Comparison of ENCODE assay signal across 12 cellular contexts in genomic region chr20:10708342-10709185, GRCh38. TPM values are rescaled to one million over a fixed set of nuclear protein-coding genes. Genes with fewer than 3 reads are reported as not detected.
DNase-seq lines count a peak whose midpoint lies in the region; ATAC-seq and TF ChIP-seq lines count a peak whose summit lies in the region.
"Had no signal": no experiment of that assay in that cellular context is flagged by ENCODE, and none has a peak within 500 bp of the region (broad histone marks: within the 10 kb centered on the region; RNA-seq: fewer than 3 reads in every experiment).

No MANE protein-coding gene starts in this region.

- no peak for TF ChIP-seq RAD21 in SK-N-SH (IDR thresholded peaks at IDR 0.05; ENCODE audit: low read length)

- DNase-seq in EH (ENCODE audit: low read depth) (peak; percentile 85), SK-N-SH (no peak), fibroblast of peridontal ligament (ENCODE audit: extremely low read depth) (peak; percentile 93), osteoblast (ENCODE audit: insufficient read length, low spot score, missing footprints) (peak; percentile 81), HUDEP-2 (lab: John Stamatoyannopoulos, UW; ENCODE audit: unreplicated experiment in 76 of 76) (no peak), GDM1 (lab: John Stamatoyannopoulos, UW) (no peak), NCI-H2107 treated with DMSO at 0.1 percent for 48 hours (lab: John Stamatoyannopoulos, UW; ENCODE audit: unreplicated experiment) (no peak)
- DNase-seq: activated T-cell treated with anti-CD3 and anti-CD28 coated beads, Interleukin-2, amount 50 U/mL, for 72 hours; heart right ventricle; stimulated activated naive CD4-positive, alpha-beta T cell had no signal

- H3K9me3 ChIP-seq in SK-N-SH (no peaks in the 10 kb centered on the region), osteoblast (ENCODE audit: low read depth, low read length) (no peaks in the 10 kb centered on the region)
- H3K9me3 ChIP-seq: heart right ventricle had no signal

- WGBS in SK-N-SH (ENCODE audit: low lambda C conversion rate): 70% methylated on average over 7 of the region's 7 CpGs

- H3K4me3 ChIP-seq in SK-N-SH (ENCODE audit: low read depth in 2 of 2, low read length in 1 of 2) (no peak overlapping the region), osteoblast (ENCODE audit: insufficient read depth, low read length) (no peak overlapping the region)
- H3K4me3 ChIP-seq: GM12878, heart right ventricle had no signal

- H3K4me2 ChIP-seq in SK-N-SH (no peak overlapping the region; the same call in 1 of the 2 replicates), osteoblast (ENCODE audit: insufficient read depth, low read length) (peak overlapping the region; percentile 56)

- no peaks in the 10 kb centered on the region for H3F3A ChIP-seq in SK-N-SH (replicated peaks; ENCODE audit: insufficient read depth)

- ATAC-seq in GM18520 (IDR thresholded peaks at IDR 0.05; ENCODE audit: unreplicated experiment): no peak
- ATAC-seq: activated T-cell treated with anti-CD3 and anti-CD28 coated beads, Interleukin-2, amount 50 U/mL, for 72 hours; GM12878; heart right ventricle had no signal

- POLR2A ChIA-PET in SK-N-SH (lab: Yijun Ruan, JAX): no interaction called here

- H3K27me3 ChIP-seq in SK-N-SH (ENCODE audit: insufficient read depth) (no peaks in the 10 kb centered on the region), osteoblast (ENCODE audit: insufficient read depth, low read length) (no peaks in the 10 kb centered on the region)
- H3K27me3 ChIP-seq: heart right ventricle had no signal

- no peaks in the 10 kb centered on the region for H3K9me2 ChIP-seq in SK-N-SH

- H3K4me1 ChIP-seq in SK-N-SH (ENCODE audit: control insufficient read depth in 1 of 2, insufficient read depth in 2 of 2, low read depth in 1 of 2, low read length in 1 of 2): peaks cover 5 to 10% of the 10 kb centered on the region in 2 experiments; a peak in 2 of 4 replicates
- peaks cover 30% of the 10 kb centered on the region for H3K4me1 ChIP-seq in osteoblast (ENCODE audit: insufficient read depth, low read length)

- no peaks in the 10 kb centered on the region for H3K36me3 ChIP-seq in SK-N-SH (replicated peaks in 1 of 2; ENCODE audit: control insufficient read depth in 1 of 2, insufficient read depth in 2 of 2, low read length in 1 of 2)
- no peaks in the 10 kb centered on the region for H3K36me3 ChIP-seq in osteoblast (ENCODE audit: insufficient read depth, low read length)
- H3K36me3 ChIP-seq: heart right ventricle had no signal

- no peak overlapping the region for H3K9ac ChIP-seq in SK-N-SH

- H3K27ac ChIP-seq in SK-N-SH (ENCODE audit: low read depth in 2 of 2, low read length in 1 of 2) (peak overlapping the region in 1 of 2 experiments; percentile 19; a peak in 1 of 4 replicates), osteoblast (ENCODE audit: low read depth, low read length) (peak overlapping the region; percentile 82)
- H3K27ac ChIP-seq: heart right ventricle had no signal

- TF ChIP-seq CTCF in SK-N-SH (IDR thresholded peaks at IDR 0.05): no peak
- TF ChIP-seq CTCF in osteoblast (IDR thresholded peaks at IDR 0.05; ENCODE audit: extremely low read depth, low read depth, low read length): no peak

- TF ChIP-seq EP300 in SK-N-SH (IDR thresholded peaks at IDR 0.05; ENCODE audit: borderline replicate concordance in 1 of 2, low read depth in 1 of 2, low read length in 1 of 2): no peak

- H3K79me2 ChIP-seq in SK-N-SH (ENCODE audit: insufficient read depth) (no peaks in the 10 kb centered on the region), osteoblast (ENCODE audit: insufficient read depth, low read length) (no peaks in the 10 kb centered on the region)

- H4K20me1 ChIP-seq in SK-N-SH (ENCODE audit: insufficient read depth): no peaks in the 10 kb centered on the region
- no peaks in the 10 kb centered on the region for H4K20me1 ChIP-seq in osteoblast (ENCODE audit: insufficient read depth, low read length)

- CTCF ChIA-PET in SK-N-SH (lab: Yijun Ruan, JAX): no interaction called here

- H2AFZ ChIP-seq in SK-N-SH (ENCODE audit: low read depth) (peak overlapping the region; percentile 26; the same call in 1 of the 2 replicates), osteoblast (ENCODE audit: low read length) (peak overlapping the region; percentile 53)

TF ChIP-seq in SK-N-SH, 30 proteins besides CTCF, POLR2A, EP300 and RAD21:
- TF ChIP-seq CHD2 (IDR thresholded peaks at IDR 0.05; ENCODE audit: low read length, partially characterized antibody) (no peak), MEF2A (IDR thresholded peaks at IDR 0.05; ENCODE audit: borderline replicate concordance, low read depth) (no peak), NRF1 (IDR thresholded peaks at IDR 0.05; ENCODE audit: low read depth, low read length) (no peak), FOXM1 (IDR thresholded peaks at IDR 0.05; ENCODE audit: low read depth) (no peak)

RNA-seq across cellular contexts. Expression of gene JAG1, which starts 34.8 kb away (rescaled TPM):
- 6.0 and 7.7 TPM in 2 replicates for polyA plus RNA-seq in SK-N-SH (2012; rRNA removed)
- polyA plus RNA-seq in SK-N-SH (2012; cell fraction: cytosol; rRNA removed): 3.7 TPM in 2 replicates
- 27.9 and 48.5 TPM in 2 replicates for polyA plus RNA-seq in SK-N-SH (2012; cell fraction: nucleus; rRNA removed)
- total RNA-seq in osteoblast: 49.2 and 60.1 TPM in 2 replicates

Comparison
In these comparisons a context has a peak if more than half of its experiments do, and no peak if none do; other contexts are left out.
1. DNase-seq: peak in EH (single experiment), fibroblast of peridontal ligament (single experiment) and osteoblast (single experiment); none in SK-N-SH (single experiment), HUDEP-2 (0 of 76), GDM1 (single experiment) and NCI-H2107 treated with DMSO at 0.1 percent for 48 hours (single experiment).